ENCODE assay signal across 22 cellular contexts in the genomic region with DNA sequence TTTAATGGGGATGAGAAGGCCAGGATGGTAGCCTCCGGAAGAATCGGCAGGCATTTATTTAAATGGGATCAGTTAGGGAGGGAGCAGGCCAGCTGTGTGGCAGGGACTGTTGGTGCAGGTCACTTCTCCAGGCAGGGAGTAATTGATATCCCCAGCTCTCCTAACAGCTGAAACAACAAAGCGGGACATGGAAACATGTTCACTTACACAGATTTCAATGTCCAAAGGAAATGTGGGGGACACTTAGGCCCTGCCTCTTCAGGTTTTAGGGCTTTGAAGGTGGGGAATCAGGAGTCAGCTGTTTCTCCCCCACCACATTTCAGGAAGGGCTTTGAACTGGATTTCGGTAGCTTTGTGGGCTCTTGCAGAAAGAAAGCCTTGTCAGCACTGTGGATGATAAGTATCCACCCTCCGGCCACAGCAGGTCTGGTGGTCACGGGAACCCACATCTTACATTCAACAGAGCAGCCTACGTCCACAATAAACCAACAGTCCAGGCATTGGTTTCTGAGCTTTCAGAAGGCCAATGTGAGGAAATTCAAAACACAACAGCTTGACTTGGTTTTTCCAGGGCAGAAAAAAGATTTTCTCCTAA.
DNase-seq lines count a peak whose midpoint lies in the region; ATAC-seq and TF ChIP-seq lines count a peak whose summit lies in the region.
"Had no signal": no experiment of that assay in that cellular context is flagged by ENCODE, and none has a peak within 500 bp of the region (broad histone marks: within the 10 kb centered on the region; RNA-seq: fewer than 3 reads in every experiment).

No MANE protein-coding gene starts in this region.

- H3K36me3 ChIP-seq in brain microvascular endothelial cell (replicated peaks) = no peaks in the 10 kb centered on the region
- H3K36me3 ChIP-seq: colonic mucosa, HAP-1, tibial nerve had no signal

- TF ChIP-seq CTCF in brain microvascular endothelial cell (IDR thresholded peaks at IDR 0.05; ENCODE audit: low read depth, low read length, missing control alignments) = no peak

- in situ Hi-C loops in brain microvascular endothelial cell (cut with HindIII; ENCODE audit: low pct_ligation_motif_present, low sequenced_read_pairs) = no loop called here

- no peaks in the 10 kb centered on the region for H3K27me3 ChIP-seq in brain microvascular endothelial cell (replicated peaks)
- H3K27me3 ChIP-seq: colonic mucosa, tibial nerve had no signal

- H3K4me3 ChIP-seq in brain microvascular endothelial cell (ENCODE audit: low read depth, low read length) = no peak overlapping the region
- H3K4me3 ChIP-seq: colonic mucosa, HAP-1, smooth muscle cell, tibial nerve had no signal

- H3K27ac ChIP-seq in brain microvascular endothelial cell = no peak overlapping the region
- H3K27ac ChIP-seq: colonic mucosa, tibial nerve had no signal

- peak; percentile 11 for DNase-seq in COLO668 (lab: John Stamatoyannopoulos, UW; ENCODE audit: unreplicated experiment)
- peak; percentile 17 to 59 for DNase-seq in NCI-H1930 (lab: John Stamatoyannopoulos, UW)
- DNase-seq in SHP77 treated with DMSO at 0.1 percent for 48 hours (lab: John Stamatoyannopoulos, UW) = peak; percentile 85
- peak; percentile 96 for DNase-seq in myocyte (ENCODE audit: low read depth)
- no peak for DNase-seq in NCI-H1694 (lab: John Stamatoyannopoulos, UW)
- DNase-seq in central memory CD4-positive, alpha-beta T cell = no peak
- no peak for DNase-seq in brain microvascular endothelial cell
- DNase-seq: activated CD4-positive, alpha-beta T cell treated with anti-CD3 and anti-CD28 coated beads for 48 hours; activated CD8-positive, alpha-beta memory T cell treated with anti-CD3 and anti-CD28 coated beads, Interleukin-2, amount 10 ng/mL, durations not matched to agents 7 days and 5 days; CD4-positive, CD25-positive, alpha-beta regulatory T cell; colonic mucosa; Karpas-422; left cardiac atrium; mesendoderm; natural killer cell; posterior cingulate gyrus; stimulated activated CD4-positive, alpha-beta T cell treated with anti-CD3 and anti-CD28 coated beads, Interleukin-4, amount 100 ng/mL, for 24 hours; T-helper 1 cell had no signal

- ATAC-seq in GM21528 (IDR thresholded peaks at IDR 0.05; ENCODE audit: low FRiP score, unreplicated experiment) = no peak
- ATAC-seq: activated CD8-positive, alpha-beta memory T cell treated with anti-CD3 and anti-CD28 coated beads, Interleukin-2, amount 10 ng/mL, durations not matched to agents 7 days and 5 days; left cardiac atrium; natural killer cell had no signal

Comparison
In these comparisons a context has a peak if more than half of its experiments do, and no peak if none do; other contexts are left out.
1. DNase-seq: peak in COLO668 (single experiment), NCI-H1930 (2 of 2), SHP77 treated with DMSO at 0.1 percent for 48 hours (single experiment) and myocyte (single experiment); none in NCI-H1694 (single experiment), central memory CD4-positive, alpha-beta T cell (single experiment) and brain microvascular endothelial cell (single experiment).